In genomic region chr12:121267822-121268221, GRCh38 we compare ENCODE assay signal across 11 cellular contexts.
"Had no signal": no experiment of that assay in that cellular context is flagged by ENCODE, and none has a peak within 500 bp of the region (broad histone marks: within the 10 kb centered on the region; RNA-seq: fewer than 3 reads in every experiment).

No MANE protein-coding gene starts in this region.

- H3K9me3 ChIP-seq: HAP-1 had no signal

- H3K27ac ChIP-seq: GM23248 had no signal

- H2AFZ ChIP-seq: GM23248, GM23338 had no signal

- H3K4me2 ChIP-seq: GM23338 had no signal

- FAIRE-seq: H1, H54 had no signal

- H3K9ac ChIP-seq: GM23248 had no signal

- H3K4me1 ChIP-seq: HAP-1 had no signal

- DNase-seq: GM23248, GOT3, H7, H9, HCEC 1CT, HFFc6 had no signal

- H3K4me3 ChIP-seq: GM23248, GM23338, HAP-1 had no signal

- ATAC-seq: GM23338, HCT116 had no signal
